Comparison of ENCODE assay signal across 27 cellular contexts in genomic region chr7:2257651-2258050, GRCh38.
"Had no signal": no experiment of that assay in that cellular context is flagged by ENCODE, and none has a peak within 500 bp of the region (broad histone marks: within the 10 kb centered on the region; RNA-seq: fewer than 3 reads in every experiment).

No MANE protein-coding gene starts in this region.

- H3K27ac ChIP-seq: body of pancreas, gastrocnemius medialis, parathyroid adenoma, right lobe of liver, upper lobe of right lung had no signal

- H2AFZ ChIP-seq: parathyroid adenoma had no signal

- H3K27me3 Mint-ChIP-seq: activated naive CD8-positive, alpha-beta T cell; stimulated activated naive CD8-positive, alpha-beta T cell treated with anti-CD3 and anti-CD28 coated beads, Interleukin-15, amount 100 ng/mL, for 72 hours had no signal

- H3K9me3 ChIP-seq: body of pancreas, gastrocnemius medialis, right lobe of liver, upper lobe of right lung had no signal

- H3K4me3 ChIP-seq: body of pancreas, gastrocnemius medialis, right lobe of liver, upper lobe of right lung had no signal

- H3K9me3 Mint-ChIP-seq: activated T-cell treated with anti-CD3 and anti-CD28 coated beads, Interleukin-2, amount 50 U/mL, for 72 hours; nephron; stimulated activated naive CD8-positive, alpha-beta T cell treated with anti-CD3 and anti-CD28 coated beads, Interleukin-15, amount 100 ng/mL, for 72 hours; T-helper 2 cell treated with Interferon-gamma antibody and Interleukin-4, amounts not matched to agents 5 μg/mL and 100 μg/mL, for 36 hours had no signal

- H3K4me3 Mint-ChIP-seq: activated naive CD8-positive, alpha-beta T cell; activated T-cell treated with anti-CD3 and anti-CD28 coated beads, Interleukin-2, amount 50 U/mL, for 72 hours; nephron; stimulated activated naive CD8-positive, alpha-beta T cell treated with anti-CD3 and anti-CD28 coated beads, Interleukin-15, amount 100 ng/mL, for 72 hours; T-helper 2 cell treated with Interferon-gamma antibody and Interleukin-4, amounts not matched to agents 5 μg/mL and 100 μg/mL, for 36 hours had no signal

- H3K27ac Mint-ChIP-seq: activated naive CD8-positive, alpha-beta T cell; activated T-cell treated with anti-CD3 and anti-CD28 coated beads, Interleukin-2, amount 50 U/mL, for 72 hours; nephron; T-helper 2 cell treated with Interferon-gamma antibody and Interleukin-4, amounts not matched to agents 5 μg/mL and 100 μg/mL, for 36 hours had no signal

- H3K9ac ChIP-seq: parathyroid adenoma had no signal

- H3K4me1 ChIP-seq: body of pancreas, gastrocnemius medialis, parathyroid adenoma, right lobe of liver, upper lobe of right lung had no signal

- H3K79me2 ChIP-seq: parathyroid adenoma had no signal

- H3K27me3 ChIP-seq: body of pancreas, gastrocnemius medialis, right lobe of liver, upper lobe of right lung had no signal

- ATAC-seq: activated T-cell treated with anti-CD3 and anti-CD28 coated beads, Interleukin-2, amount 50 U/mL, for 72 hours; body of pancreas; gastrocnemius medialis; left cardiac atrium; right lobe of liver; upper lobe of right lung had no signal

- DNase-seq: activated CD4-positive, alpha-beta T cell treated with anti-CD3 and anti-CD28 coated beads for 4 hours; activated CD4-positive, alpha-beta T cell treated with anti-CD3 and anti-CD28 coated beads, Interleukin-2, amount 50 U/mL, for 4 hours; activated naive CD4-positive, alpha-beta T cell; activated T-cell treated with anti-CD3 and anti-CD28 coated beads for 4 hours; activated T-cell treated with anti-CD3 and anti-CD28 coated beads, Interleukin-2, amount 50 U/mL, for 72 hours; aorta; body of pancreas; dermis blood vessel endothelial cell; effector CD8-positive, alpha-beta T cell; erythroblast; gastrocnemius medialis; head of caudate nucleus; hippocampal formation; left cardiac atrium; mammary epithelial cell; nucleus accumbens; stimulated activated CD4-positive, alpha-beta T cell treated with anti-CD3 and anti-CD28 coated beads, Interleukin-12 subunit alpha, Interleukin-12 subunit beta, amount 100 ng/mL, for 4 hours; stimulated activated CD4-positive, alpha-beta T cell treated with anti-CD3 and anti-CD28 coated beads, Interleukin-4, amount 100 ng/mL, for 1 hour; stimulated activated naive CD8-positive, alpha-beta T cell treated with anti-CD3 and anti-CD28 coated beads, Interleukin-15, amount 100 ng/mL, for 72 hours; substantia nigra; T-helper 1 cell; upper lobe of right lung had no signal
